8 cellular contexts compared by ENCODE assay signal in the genomic region with DNA sequence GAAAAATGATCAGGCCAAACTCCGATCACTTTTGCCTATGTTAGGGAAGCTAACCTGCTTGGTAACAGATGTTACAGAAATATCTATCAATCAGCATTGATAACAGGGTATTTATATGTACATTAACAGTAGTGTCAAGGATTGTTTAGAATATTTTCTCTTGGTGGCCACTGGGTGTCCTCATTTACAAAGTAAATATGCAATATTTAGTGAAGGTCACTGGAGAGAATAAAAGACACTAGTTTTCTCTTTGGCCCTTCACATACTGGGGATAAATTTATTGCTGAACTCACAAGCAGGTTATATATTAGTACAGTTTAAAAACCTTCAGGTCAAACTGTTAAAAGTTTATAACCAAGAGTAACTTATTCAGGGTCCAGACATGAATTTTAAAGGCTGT.
DNase-seq lines count a peak whose midpoint lies in the region; ATAC-seq and TF ChIP-seq lines count a peak whose summit lies in the region.

No MANE protein-coding gene starts in this region.

- H3K9me3 Mint-ChIP-seq in WTC11 (no peaks in the 10 kb centered on the region), immature natural killer cell (no peaks in the 10 kb centered on the region)

- intact Hi-C loops in upper lobe of right lung (cut with DNase I), result no loop called here

- POLR2A ChIA-PET in WTC11 (lab: Charles Lee), result no interaction called here

- peak; percentile 16 for DNase-seq in NCI-H2107 treated with DMSO at 0.1 percent for 48 hours (lab: John Stamatoyannopoulos, UW; ENCODE audit: unreplicated experiment)
- no peak for DNase-seq in NCI-H2107 (lab: John Stamatoyannopoulos, UW)
- no peak for DNase-seq in WTC11 (ENCODE audit: low spot score)
- DNase-seq in immature natural killer cell, result peak in 2 of 3 donors; percentile 7 to 25
- no peak for DNase-seq in upper lobe of right lung
- DNase-seq in 8988T, result no peak
- no peak for DNase-seq in NCI-H345 treated with DMSO at 0.1 percent for 48 hours (lab: John Stamatoyannopoulos, UW; ENCODE audit: unreplicated experiment)

- no peaks in the 10 kb centered on the region for H3K36me3 ChIP-seq in upper lobe of right lung

- no peak overlapping the region for H3K4me3 ChIP-seq in upper lobe of right lung

- no peak overlapping the region for H3K27ac Mint-ChIP-seq in WTC11
- peak overlapping the region in 2 of 6 donors; percentile 34 to 42 for H3K27ac Mint-ChIP-seq in immature natural killer cell

- no peak overlapping the region for H3K27ac ChIP-seq in upper lobe of right lung

- no peak for TF ChIP-seq CTCF in WTC11 (IDR thresholded peaks at IDR 0.05)
- TF ChIP-seq CTCF in upper lobe of right lung (IDR thresholded peaks at IDR 0.05), result peak; percentile 48

- no peaks in the 10 kb centered on the region for H3K27me3 ChIP-seq in upper lobe of right lung

- no peaks in the 10 kb centered on the region for H3K27me3 Mint-ChIP-seq in WTC11 (ENCODE audit: low read depth)
- H3K27me3 Mint-ChIP-seq in immature natural killer cell (ENCODE audit: low read depth in 3 of 3), result no peaks in the 10 kb centered on the region

- no peaks in the 10 kb centered on the region for H3K36me3 Mint-ChIP-seq in WTC11
- peaks cover 6 to 12% (median 9%) of the 10 kb centered on the region in 3 donors for H3K36me3 Mint-ChIP-seq in immature natural killer cell

- peaks cover 29% of the 10 kb centered on the region for H3K4me1 Mint-ChIP-seq in WTC11
- H3K4me1 Mint-ChIP-seq in immature natural killer cell, result no peaks in the 10 kb centered on the region

- peaks cover 6% of the 10 kb centered on the region for H3K4me1 ChIP-seq in upper lobe of right lung

- CTCF ChIA-PET in WTC11 (lab: Charles Lee), result interaction anchor here (1.0 to 2.9 kb wide), 6 partner anchors 18 to 186 kb away, joined by 3 to 13 read pairs (median 4); no protein-coding TSS in a partner anchor

- ATAC-seq in HG03432 (IDR thresholded peaks at IDR 0.05; ENCODE audit: unreplicated experiment) (peak; percentile 50), WTC11 (peak; percentile 44; the same call in 1 of the 2 replicates), upper lobe of right lung (no peak)

- no peak overlapping the region for H3K4me3 Mint-ChIP-seq in WTC11
- H3K4me3 Mint-ChIP-seq in immature natural killer cell, result no peak overlapping the region

- H3K9me3 ChIP-seq in upper lobe of right lung, result no peaks in the 10 kb centered on the region

TF ChIP-seq in WTC11, 78 proteins besides CTCF, POLR2A, EP300 and RAD21:
- TF ChIP-seq PRRX2 (CRISPR knock-in tag; IDR thresholded peaks at IDR 0.05), result no peak
- TF ChIP-seq, protein P1, sequence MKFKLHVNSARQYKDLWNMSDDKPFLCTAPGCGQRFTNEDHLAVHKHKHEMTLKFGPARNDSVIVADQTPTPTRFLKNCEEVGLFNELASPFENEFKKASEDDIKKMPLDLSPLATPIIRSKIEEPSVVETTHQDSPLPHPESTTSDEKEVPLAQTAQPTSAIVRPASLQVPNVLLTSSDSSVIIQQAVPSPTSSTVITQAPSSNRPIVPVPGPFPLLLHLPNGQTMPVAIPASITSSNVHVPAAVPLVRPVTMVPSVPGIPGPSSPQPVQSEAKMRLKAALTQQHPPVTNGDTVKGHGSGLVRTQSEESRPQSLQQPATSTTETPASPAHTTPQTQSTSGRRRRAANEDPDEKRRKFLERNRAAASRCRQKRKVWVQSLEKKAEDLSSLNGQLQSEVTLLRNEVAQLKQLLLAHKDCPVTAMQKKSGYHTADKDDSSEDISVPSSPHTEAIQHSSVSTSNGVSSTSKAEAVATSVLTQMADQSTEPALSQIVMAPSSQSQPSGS (CRISPR knock-in tag; IDR thresholded peaks at IDR 0.05; ENCODE audit: borderline replicate concordance, low read depth), result no peak
- TF ChIP-seq EMX1 (CRISPR knock-in tag; IDR thresholded peaks at IDR 0.05), result no peak
- no peak for TF ChIP-seq FOXK1 (CRISPR knock-in tag; IDR thresholded peaks at IDR 0.05)
- TF ChIP-seq, protein P2, sequence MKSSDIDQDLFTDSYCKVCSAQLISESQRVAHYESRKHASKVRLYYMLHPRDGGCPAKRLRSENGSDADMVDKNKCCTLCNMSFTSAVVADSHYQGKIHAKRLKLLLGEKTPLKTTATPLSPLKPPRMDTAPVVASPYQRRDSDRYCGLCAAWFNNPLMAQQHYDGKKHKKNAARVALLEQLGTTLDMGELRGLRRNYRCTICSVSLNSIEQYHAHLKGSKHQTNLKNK (CRISPR knock-in tag; IDR thresholded peaks at IDR 0.05), result no peak
- TF ChIP-seq GABPB1 (CRISPR knock-in tag; IDR thresholded peaks at IDR 0.05), result no peak
- no peak for TF ChIP-seq ZNF423 (CRISPR knock-in tag; IDR thresholded peaks at IDR 0.05)
- TF ChIP-seq, protein P3, sequence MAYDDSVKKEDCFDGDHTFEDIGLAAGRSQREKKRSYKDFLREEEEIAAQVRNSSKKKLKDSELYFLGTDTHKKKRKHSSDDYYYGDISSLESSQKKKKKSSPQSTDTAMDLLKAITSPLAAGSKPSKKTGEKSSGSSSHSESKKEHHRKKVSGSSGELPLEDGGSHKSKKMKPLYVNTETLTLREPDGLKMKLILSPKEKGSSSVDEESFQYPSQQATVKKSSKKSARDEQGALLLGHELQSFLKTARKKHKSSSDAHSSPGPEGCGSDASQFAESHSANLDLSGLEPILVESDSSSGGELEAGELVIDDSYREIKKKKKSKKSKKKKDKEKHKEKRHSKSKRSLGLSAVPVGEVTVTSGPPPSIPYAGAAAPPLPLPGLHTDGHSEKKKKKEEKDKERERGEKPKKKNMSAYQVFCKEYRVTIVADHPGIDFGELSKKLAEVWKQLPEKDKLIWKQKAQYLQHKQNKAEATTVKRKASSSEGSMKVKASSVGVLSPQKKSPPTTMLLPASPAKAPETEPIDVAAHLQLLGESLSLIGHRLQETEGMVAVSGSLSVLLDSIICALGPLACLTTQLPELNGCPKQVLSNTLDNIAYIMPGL (CRISPR knock-in tag; IDR thresholded peaks at IDR 0.05), result no peak
- no peak for TF ChIP-seq RORB (CRISPR knock-in tag; IDR thresholded peaks at IDR 0.05)
- TF ChIP-seq, protein P4, sequence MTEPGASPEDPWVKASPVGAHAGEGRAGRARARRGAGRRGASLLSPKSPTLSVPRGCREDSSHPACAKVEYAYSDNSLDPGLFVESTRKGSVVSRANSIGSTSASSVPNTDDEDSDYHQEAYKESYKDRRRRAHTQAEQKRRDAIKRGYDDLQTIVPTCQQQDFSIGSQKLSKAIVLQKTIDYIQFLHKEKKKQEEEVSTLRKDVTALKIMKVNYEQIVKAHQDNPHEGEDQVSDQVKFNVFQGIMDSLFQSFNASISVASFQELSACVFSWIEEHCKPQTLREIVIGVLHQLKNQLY (CRISPR knock-in tag; IDR thresholded peaks at IDR 0.05), result no peak
- TF ChIP-seq MYBL2 (CRISPR knock-in tag; IDR thresholded peaks at IDR 0.05), result no peak
- TF ChIP-seq, protein P5, sequence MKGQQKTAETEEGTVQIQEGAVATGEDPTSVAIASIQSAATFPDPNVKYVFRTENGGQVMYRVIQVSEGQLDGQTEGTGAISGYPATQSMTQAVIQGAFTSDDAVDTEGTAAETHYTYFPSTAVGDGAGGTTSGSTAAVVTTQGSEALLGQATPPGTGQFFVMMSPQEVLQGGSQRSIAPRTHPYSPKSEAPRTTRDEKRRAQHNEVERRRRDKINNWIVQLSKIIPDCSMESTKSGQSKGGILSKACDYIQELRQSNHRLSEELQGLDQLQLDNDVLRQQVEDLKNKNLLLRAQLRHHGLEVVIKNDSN (CRISPR knock-in tag; IDR thresholded peaks at IDR 0.05), result no peak
- TF ChIP-seq, protein P6, sequence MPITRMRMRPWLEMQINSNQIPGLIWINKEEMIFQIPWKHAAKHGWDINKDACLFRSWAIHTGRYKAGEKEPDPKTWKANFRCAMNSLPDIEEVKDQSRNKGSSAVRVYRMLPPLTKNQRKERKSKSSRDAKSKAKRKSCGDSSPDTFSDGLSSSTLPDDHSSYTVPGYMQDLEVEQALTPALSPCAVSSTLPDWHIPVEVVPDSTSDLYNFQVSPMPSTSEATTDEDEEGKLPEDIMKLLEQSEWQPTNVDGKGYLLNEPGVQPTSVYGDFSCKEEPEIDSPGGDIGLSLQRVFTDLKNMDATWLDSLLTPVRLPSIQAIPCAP (CRISPR knock-in tag; IDR thresholded peaks at IDR 0.05), result no peak
- TF ChIP-seq, protein P7, sequence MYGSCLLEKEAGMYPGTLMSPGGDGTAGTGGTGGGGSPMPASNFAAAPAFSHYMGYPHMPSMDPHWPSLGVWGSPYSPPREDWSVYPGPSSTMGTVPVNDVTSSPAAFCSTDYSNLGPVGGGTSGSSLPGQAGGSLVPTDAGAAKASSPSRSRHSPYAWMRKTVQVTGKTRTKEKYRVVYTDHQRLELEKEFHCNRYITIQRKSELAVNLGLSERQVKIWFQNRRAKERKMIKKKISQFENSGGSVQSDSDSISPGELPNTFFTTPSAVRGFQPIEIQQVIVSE (CRISPR knock-in tag; IDR thresholded peaks at IDR 0.05; ENCODE audit: borderline replicate concordance), result no peak
- no peak for TF ChIP-seq ZNF263 (CRISPR knock-in tag; IDR thresholded peaks at IDR 0.05; ENCODE audit: low read depth)
- no peak for TF ChIP-seq SP1 (CRISPR knock-in tag; conservative IDR thresholded peaks at IDR 0.05)
- TF ChIP-seq, protein P8, sequence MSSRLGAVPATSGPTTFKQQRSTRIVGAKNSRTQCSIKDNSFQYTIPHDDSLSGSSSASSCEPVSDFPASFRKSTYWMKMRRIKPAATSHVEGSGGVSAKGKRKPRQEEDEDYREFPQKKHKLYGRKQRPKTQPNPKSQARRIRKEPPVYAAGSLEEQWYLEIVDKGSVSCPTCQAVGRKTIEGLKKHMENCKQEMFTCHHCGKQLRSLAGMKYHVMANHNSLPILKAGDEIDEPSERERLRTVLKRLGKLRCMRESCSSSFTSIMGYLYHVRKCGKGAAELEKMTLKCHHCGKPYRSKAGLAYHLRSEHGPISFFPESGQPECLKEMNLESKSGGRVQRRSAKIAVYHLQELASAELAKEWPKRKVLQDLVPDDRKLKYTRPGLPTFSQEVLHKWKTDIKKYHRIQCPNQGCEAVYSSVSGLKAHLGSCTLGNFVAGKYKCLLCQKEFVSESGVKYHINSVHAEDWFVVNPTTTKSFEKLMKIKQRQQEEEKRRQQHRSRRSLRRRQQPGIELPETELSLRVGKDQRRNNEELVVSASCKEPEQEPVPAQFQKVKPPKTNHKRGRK (CRISPR knock-in tag; IDR thresholded peaks at IDR 0.05; ENCODE audit: borderline replicate concordance), result no peak
- no peak for TF ChIP-seq JUN (CRISPR knock-in tag; IDR thresholded peaks at IDR 0.05)

Comparison
In these comparisons a context has a peak if more than half of its experiments do, and no peak if none do; other contexts are left out.
1. DNase-seq: peak in NCI-H2107 treated with DMSO at 0.1 percent for 48 hours (single experiment) and immature natural killer cell (2 of 3); none in NCI-H2107 (single experiment), WTC11 (single experiment), upper lobe of right lung (single experiment), 8988T (single experiment) and NCI-H345 treated with DMSO at 0.1 percent for 48 hours (single experiment).